Comparison of ENCODE assay signal across 21 cellular contexts in the genomic region with DNA sequence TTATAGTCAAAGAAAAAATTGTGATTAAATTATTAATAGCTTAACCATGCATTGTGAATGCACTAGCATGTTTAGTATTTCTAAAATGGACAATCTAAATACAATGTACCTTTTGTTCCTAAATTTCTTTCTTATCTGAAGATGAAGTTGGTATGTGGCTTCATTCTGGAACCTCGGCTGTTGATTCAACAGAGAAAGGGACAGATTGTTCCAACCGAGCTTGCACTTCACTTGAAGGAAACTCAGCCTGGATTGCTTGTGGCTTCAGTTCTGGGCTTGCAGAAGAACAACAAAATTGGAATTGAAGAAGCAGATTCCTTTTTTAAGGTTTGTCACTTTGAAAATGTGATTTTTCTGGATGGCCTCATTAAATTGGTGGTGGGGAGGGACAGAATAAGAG. TPM values are rescaled to one million over a fixed set of nuclear protein-coding genes. Genes with fewer than 3 reads are reported as not detected.
A peak's percentile ranks its signal among the peaks of the same experiment; 100 is the strongest.
DNase-seq lines count a peak whose midpoint lies in the region; ATAC-seq and TF ChIP-seq lines count a peak whose summit lies in the region.
"Had no signal": no experiment of that assay in that cellular context is flagged by ENCODE, and none has a peak within 500 bp of the region (broad histone marks: within the 10 kb centered on the region; RNA-seq: fewer than 3 reads in every experiment).

No MANE protein-coding gene starts in this region.

- H3K27me3 ChIP-seq in left ventricle myocardium inferior (ENCODE audit: low read depth) (no peaks in the 10 kb centered on the region), Loucy (ENCODE audit: insufficient read depth, low read length, poor library complexity, severe bottlenecking) (no peaks in the 10 kb centered on the region), testis (no peaks in the 10 kb centered on the region)
- H3K27me3 ChIP-seq: BLaER1 had no signal

- peak overlapping the region; percentile 17 for H3K9ac ChIP-seq in Loucy (ENCODE audit: low read depth, low read length, poor library complexity, severe bottlenecking)
- H3K9ac ChIP-seq: BLaER1, GM23248 had no signal

- TF ChIP-seq POLR2A in testis (IDR thresholded peaks at IDR 0.05) = no peak

- H3K36me3 ChIP-seq in left ventricle myocardium inferior (peaks cover 85% of the 10 kb centered on the region), Loucy (ENCODE audit: insufficient read depth, low read length) (peaks cover 50% of the 10 kb centered on the region; the same call in 1 of the 2 replicates), testis (ENCODE audit: low read depth, missing control alignments) (no peaks in the 10 kb centered on the region)

- no peak overlapping the region for H3K4me2 ChIP-seq in Loucy (ENCODE audit: low read depth, low read length, poor library complexity, severe bottlenecking)
- H3K4me2 ChIP-seq: A549, BLaER1 had no signal

- H3K9me2 ChIP-seq in Loucy (replicated peaks; ENCODE audit: low read depth, low read length) = no peaks in the 10 kb centered on the region

- H3K4me1 ChIP-seq in left ventricle myocardium inferior (no peaks in the 10 kb centered on the region), Loucy (ENCODE audit: insufficient read depth, low read length, poor library complexity, severe bottlenecking) (peaks cover 33% of the 10 kb centered on the region), testis (peaks cover 9% of the 10 kb centered on the region)
- H3K4me1 ChIP-seq: A549 had no signal

- no peaks in the 10 kb centered on the region; the same call in 1 of the 2 replicates for H3K79me2 ChIP-seq in Loucy (ENCODE audit: insufficient read depth, low read length)

- H3K9me3 ChIP-seq in left ventricle myocardium inferior (replicated peaks) = no peaks in the 10 kb centered on the region
- H3K9me3 ChIP-seq in Loucy (ENCODE audit: insufficient read depth, low read depth, low read length) = no peaks in the 10 kb centered on the region
- no peaks in the 10 kb centered on the region for H3K9me3 ChIP-seq in testis
- H3K9me3 ChIP-seq: A549, BLaER1 had no signal

- no peak overlapping the region for H3K4me3 ChIP-seq in left ventricle myocardium inferior
- no peak overlapping the region for H3K4me3 ChIP-seq in Loucy (ENCODE audit: low read length, poor library complexity, severe bottlenecking)
- H3K4me3 ChIP-seq in fibroblast of pulmonary artery (replicated peaks; ENCODE audit: low read depth, low read length) = no peak overlapping the region
- peak overlapping the region in 1 of 2 donors; percentile 24 for H3K4me3 ChIP-seq in testis
- H3K4me3 ChIP-seq: A549, BLaER1, GM23248 had no signal

- 34 to 42% methylated on average over 2 of the region's 2 CpGs for WGBS in testis, 2 donors

- H4K20me1 ChIP-seq in Loucy (ENCODE audit: insufficient read depth, low read length, poor library complexity, severe bottlenecking) = no peaks in the 10 kb centered on the region
- H4K20me1 ChIP-seq: BLaER1 had no signal

- H2AFZ ChIP-seq in Loucy (ENCODE audit: low read length) = no peak overlapping the region
- H2AFZ ChIP-seq: GM23248 had no signal

- no peak for DNase-seq in left ventricle myocardium inferior
- no peak for DNase-seq in Right ventricle myocardium inferior (ENCODE audit: missing footprints)
- DNase-seq in fibroblast of pulmonary artery (ENCODE audit: low read depth) = peak; percentile 25
- peak; percentile 71 for DNase-seq in testis
- no peak for DNase-seq in NCI-H446 treated with DMSO at 0.1 percent for 48 hours (lab: John Stamatoyannopoulos, UW)
- DNase-seq in NCI-H226 = no peak
- DNase-seq: AML-193; Calu3; CD4-positive, alpha-beta memory T cell; DMS53; DND-41; EL; GM23248; HCEC 1CT; IMR-90 had no signal

- ATAC-seq in Right ventricle myocardium inferior (no peak), GM19452 (IDR thresholded peaks at IDR 0.05; ENCODE audit: unreplicated experiment) (no peak)
- ATAC-seq: A549 had no signal

- intact Hi-C loops in left ventricle myocardium inferior (cut with micrococcal nuclease) (no loop called here), Right ventricle myocardium inferior (cut with DNase I) (loop anchor here (5.0 kb wide), 1 partner anchor 35 kb away; a partner anchor contains a TSS), testis (cut with DNase I; ENCODE audit: low total_unique reads) (no loop called here)

- no peaks in the 10 kb centered on the region for H3F3A ChIP-seq in Loucy (ENCODE audit: low read depth)

- TF ChIP-seq CTCF in left ventricle myocardium inferior (IDR thresholded peaks at IDR 0.05; ENCODE audit: borderline replicate concordance) = no peak
- TF ChIP-seq CTCF in Loucy (conservative IDR thresholded peaks at IDR 0.05; ENCODE audit: low read length) = no peak
- TF ChIP-seq CTCF in fibroblast of pulmonary artery (IDR thresholded peaks at IDR 0.05; ENCODE audit: low read length, missing control alignments) = no peak
- no peak for TF ChIP-seq CTCF in testis (IDR thresholded peaks at IDR 0.05)

- H3K27ac ChIP-seq in left ventricle myocardium inferior (replicated peaks) = peak overlapping the region; percentile 37
- H3K27ac ChIP-seq in testis = peak overlapping the region; percentile 52 to 73
- H3K27ac ChIP-seq: 22Rv1, A549, BLaER1, GM23248 had no signal

RNA-seq across cellular contexts. Expression of a gene that starts 32.6 kb away (rescaled TPM):
- total RNA-seq in left ventricle myocardium inferior = 5.6 TPM
- total RNA-seq in Right ventricle myocardium inferior = 5.3 TPM
- 10 to 100 TPM; 25.8 to 27.8 TPM for total RNA-seq in testis
- polyA plus RNA-seq in testis (ENCODE audit: insufficient read depth, low read depth, low replicate concordance) = 14.6 TPM

RNA-seq across cellular contexts. Expression of a gene that starts 59.6 kb away (rescaled TPM):
- total RNA-seq in left ventricle myocardium inferior = 6.2 TPM
- total RNA-seq in Right ventricle myocardium inferior = 3.4 TPM
- total RNA-seq in testis = 10 to 100 TPM; 10.3 to 13.8 TPM
- polyA plus RNA-seq in testis (ENCODE audit: insufficient read depth, low read depth, low replicate concordance) = 6.1 TPM
- total RNA-seq: CD4-positive, alpha-beta memory T cell; GM23248; IMR-90 had no signal
- polyA plus RNA-seq: CD14-positive monocyte, GM23248, IMR-90 had no signal

Comparison
In these comparisons a context has a peak if more than half of its experiments do, and no peak if none do; other contexts are left out.
1. DNase-seq: peak in fibroblast of pulmonary artery (single experiment) and testis (single experiment); none in left ventricle myocardium inferior (single experiment), Right ventricle myocardium inferior (single experiment), NCI-H446 treated with DMSO at 0.1 percent for 48 hours (single experiment) and NCI-H226 (single experiment).